20 cellular contexts compared by ENCODE assay signal in the genomic region with DNA sequence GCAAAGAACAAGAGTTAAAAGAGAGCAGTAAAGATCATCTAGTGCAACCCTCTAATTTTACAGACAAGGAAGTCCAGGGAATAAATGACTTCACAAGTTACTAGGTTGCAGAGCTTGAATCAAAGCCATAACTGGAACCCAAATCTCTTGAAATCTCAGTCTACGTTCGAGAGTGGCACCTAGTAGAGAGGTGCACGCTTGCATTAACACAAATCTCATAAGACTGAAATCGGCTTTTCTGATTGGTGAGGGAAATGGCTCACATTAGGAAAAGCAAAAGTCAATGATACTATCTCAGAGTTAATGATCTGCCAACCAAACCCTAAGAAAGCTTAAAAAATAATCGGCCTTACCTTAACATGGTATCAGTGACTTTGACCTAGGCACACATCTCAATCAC. TPM values are rescaled to one million over a fixed set of nuclear protein-coding genes. Genes with fewer than 3 reads are reported as not detected.
"Had no signal": no experiment of that assay in that cellular context is flagged by ENCODE, and none has a peak within 500 bp of the region (broad histone marks: within the 10 kb centered on the region; RNA-seq: fewer than 3 reads in every experiment).

No MANE protein-coding gene starts in this region.

- FAIRE-seq: urothelium cell line had no signal

- H3K36me3 Mint-ChIP-seq: memory B cell, natural killer cell had no signal

- H3K9me3 Mint-ChIP-seq: T-helper 1 cell treated with Interleukin-12 subunit alpha and Interleukin-12 subunit beta and Interleukin-4 antibody, amounts not matched to agents 30 μg/mL and 1 μg/mL, for 36 hours had no signal

- H3K4me3 ChIP-seq: coronary artery, thyroid gland had no signal

- H3K27me3 ChIP-seq: thyroid gland had no signal

- H3K27me3 Mint-ChIP-seq: central memory CD8-positive, alpha-beta T cell; memory B cell had no signal

- H3K36me3 ChIP-seq: thyroid gland had no signal

- H3K4me3 Mint-ChIP-seq: central memory CD8-positive, alpha-beta T cell; memory B cell; natural killer cell; T-helper 1 cell treated with Interleukin-12 subunit alpha and Interleukin-12 subunit beta and Interleukin-4 antibody, amounts not matched to agents 30 μg/mL and 1 μg/mL, for 36 hours had no signal

- H3K4me1 Mint-ChIP-seq: central memory CD8-positive, alpha-beta T cell; memory B cell; natural killer cell had no signal

- DNase-seq: activated CD4-positive, alpha-beta T cell treated with anti-CD3 and anti-CD28 coated beads, Interleukin-2, amount 50 U/mL, for 1 hour; activated CD4-positive, CD25-positive, alpha-beta regulatory T cell treated with anti-CD3 and anti-CD28 coated beads, Interleukin-2, amount 50 U/mL, for 72 hours; activated CD8-positive, alpha-beta memory T cell treated with anti-CD3 and anti-CD28 coated beads, Interleukin-2, amount 50 U/mL, for 4 hours; activated effector memory CD4-positive, alpha-beta T cell treated with anti-CD3 and anti-CD28 coated beads, Interleukin-2, amount 50 U/mL, for 16 hours; activated naive CD4-positive, alpha-beta T cell treated with anti-CD3 and anti-CD28 coated beads, Interleukin-2, amount 50 U/mL, for 16 hours; activated T-cell treated with anti-CD3 and anti-CD28 coated beads, Interleukin-2, amount 50 U/mL, for 48 hours; aorta; erythroblast; head of caudate nucleus; left ventricle myocardium superior; natural killer cell; nucleus accumbens; stimulated activated CD4-positive, alpha-beta T cell treated with anti-CD3 and anti-CD28 coated beads, Interleukin-2, amount 100 ng/mL, for 24 hours; stimulated activated naive CD4-positive, alpha-beta T cell treated with Interleukin-2 at 50 U/mL for 16 hours; thyroid gland had no signal

- ATAC-seq: left ventricle myocardium superior, natural killer cell had no signal

- H3K27ac ChIP-seq: coronary artery, thyroid gland had no signal

- H3K9me3 ChIP-seq: thyroid gland had no signal

- H3K27ac Mint-ChIP-seq: memory B cell; natural killer cell; T-helper 1 cell treated with Interleukin-12 subunit alpha and Interleukin-12 subunit beta and Interleukin-4 antibody, amounts not matched to agents 30 μg/mL and 1 μg/mL, for 36 hours had no signal

RNA-seq across cellular contexts. Expression of a gene that starts 43.0 kb away (rescaled TPM):
- total RNA-seq: natural killer cell had no signal
